1 cellular context compared by ENCODE assay signal in the genomic region with DNA sequence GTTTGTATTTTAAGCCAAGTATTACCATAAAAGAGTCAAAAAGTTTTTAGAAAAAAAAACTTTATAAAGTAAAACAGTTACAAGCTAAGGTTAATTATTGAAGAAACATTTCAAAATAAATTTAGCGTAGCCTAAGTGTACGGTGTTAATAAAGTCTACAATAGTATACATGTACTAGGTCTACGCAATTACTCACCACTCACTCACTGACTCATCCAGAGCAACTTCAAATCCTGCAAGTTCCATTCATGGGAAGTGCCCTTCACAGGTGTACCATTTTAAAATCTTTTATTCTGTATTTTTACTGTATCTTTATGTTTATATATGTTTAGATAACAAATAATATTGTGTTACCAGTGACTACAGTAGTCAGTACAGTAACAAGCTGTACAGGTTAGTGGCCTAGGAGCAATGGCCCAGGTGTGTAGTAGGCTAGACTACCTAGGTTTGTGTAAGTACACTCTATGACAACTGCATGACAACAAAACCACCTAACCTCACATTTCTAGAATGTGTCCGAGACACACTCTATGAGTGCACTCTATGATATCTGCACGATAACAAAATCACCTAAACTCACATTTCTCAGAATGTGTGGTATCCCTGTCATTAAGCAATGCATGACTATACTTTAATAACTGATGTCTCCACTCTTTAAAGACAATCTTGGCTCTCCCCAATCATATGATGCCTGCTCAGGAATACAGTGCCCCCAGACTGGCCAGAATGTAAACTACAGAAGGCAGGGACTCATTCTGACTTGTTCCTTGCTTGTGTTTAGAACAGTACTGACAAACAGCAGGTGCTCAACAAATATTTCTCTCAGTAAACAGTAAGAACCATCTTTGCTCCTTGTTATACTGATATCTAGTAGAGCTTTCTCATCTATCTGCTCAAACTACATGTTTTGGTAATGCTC.
TF ChIP-seq lines count a peak whose summit lies in the region.

No MANE protein-coding gene starts in this region.

TF ChIP-seq in IMR-90, 13 proteins besides CTCF, POLR2A, EP300 and RAD21:
- TF ChIP-seq MAFK (IDR thresholded peaks at IDR 0.05; ENCODE audit: low read depth, low read length) (no peak), RFX5 (IDR thresholded peaks at IDR 0.05; ENCODE audit: low read depth, low read length) (no peak), FOS (IDR thresholded peaks at IDR 0.05; ENCODE audit: low read depth, low read length) (no peak)
